ENCODE assay signal across 8 cellular contexts in genomic region chr19:43668406-43669158, GRCh38. TPM values are rescaled to one million over a fixed set of nuclear protein-coding genes. Genes with fewer than 3 reads are reported as not detected.
DNase-seq lines count a peak whose midpoint lies in the region; ATAC-seq and TF ChIP-seq lines count a peak whose summit lies in the region.

No MANE protein-coding gene starts in this region.

- TF ChIP-seq EP300 in neural cell (conservative IDR thresholded peaks at IDR 0.05; ENCODE audit: poor library complexity, severe bottlenecking), result no peak

- no peak overlapping the region for H3K27ac Mint-ChIP-seq in GM23338
- H3K27ac Mint-ChIP-seq in stimulated activated naive CD8-positive, alpha-beta T cell treated with anti-CD3 and anti-CD28 coated beads, Interleukin-15, amount 100 ng/mL, for 72 hours, result peak overlapping the region; percentile 6 to 45

- peaks cover 26% of the 10 kb centered on the region for H3K36me3 Mint-ChIP-seq in GM23338 (ENCODE audit: low read depth)

- no peaks in the 10 kb centered on the region for H3K9me3 Mint-ChIP-seq in GM23338
- H3K9me3 Mint-ChIP-seq in stimulated activated naive CD8-positive, alpha-beta T cell treated with anti-CD3 and anti-CD28 coated beads, Interleukin-15, amount 100 ng/mL, for 72 hours, result no peaks in the 10 kb centered on the region

- DNase-seq in GM23338 (ENCODE audit: low spot score) (peak; percentile 100), Kasumi-1 (lab: John Stamatoyannopoulos, UW) (peak; percentile 99), SHP77 (lab: John Stamatoyannopoulos, UW) (peak; percentile 93 to 96), activated gamma-delta T cell treated with Interleukin-2 at 50 U/mL for 16 hours (peak; percentile 89), fibroblast of villous mesenchyme (ENCODE audit: low read depth) (peak; percentile 100)
- peak; percentile 96 to 97 for DNase-seq in stimulated activated naive CD8-positive, alpha-beta T cell treated with anti-CD3 and anti-CD28 coated beads, Interleukin-15, amount 100 ng/mL, for 72 hours

- H2AFZ ChIP-seq in GM23338, result peak overlapping the region; percentile 83
- no peak overlapping the region for H2AFZ ChIP-seq in neural cell (ENCODE audit: low read depth, low read length)

- H3K9me2 ChIP-seq in DOHH2 (replicated peaks; ENCODE audit: control insufficient read depth, low read length) (no peaks in the 10 kb centered on the region), GM23338 (ENCODE audit: insufficient read depth) (no peaks in the 10 kb centered on the region), neural cell (ENCODE audit: insufficient read depth, low read length) (no peaks in the 10 kb centered on the region)

- H3K4me3 Mint-ChIP-seq in GM23338, result peak overlapping the region; percentile 84
- H3K4me3 Mint-ChIP-seq in stimulated activated naive CD8-positive, alpha-beta T cell treated with anti-CD3 and anti-CD28 coated beads, Interleukin-15, amount 100 ng/mL, for 72 hours, result peak overlapping the region; percentile 92 to 97

- TF ChIP-seq RAD21 in neural cell (conservative IDR thresholded peaks at IDR 0.05), result no peak

- H3K36me3 ChIP-seq in DOHH2 (ENCODE audit: control insufficient read depth, low read length) (no peaks in the 10 kb centered on the region), GM23338 (ENCODE audit: insufficient read depth) (no peaks in the 10 kb centered on the region), neural cell (ENCODE audit: insufficient read depth, low read length) (no peaks in the 10 kb centered on the region)

- H3K4me3 ChIP-seq in DOHH2 (ENCODE audit: low read length) (peak overlapping the region; percentile 71), GM23338 (peak overlapping the region; percentile 58), fibroblast of villous mesenchyme (ENCODE audit: low read depth, low read length) (peak overlapping the region; percentile 65), neural cell (ENCODE audit: low read length) (peak overlapping the region; percentile 65)

- ATAC-seq in GM23338, result peak; percentile 89
- ATAC-seq in stimulated activated naive CD8-positive, alpha-beta T cell treated with anti-CD3 and anti-CD28 coated beads, Interleukin-15, amount 100 ng/mL, for 72 hours, result peak; percentile 90

- H3K79me2 ChIP-seq in DOHH2 (ENCODE audit: control insufficient read depth, low read length) (no peaks in the 10 kb centered on the region), GM23338 (replicated peaks; ENCODE audit: insufficient read depth) (no peaks in the 10 kb centered on the region), neural cell (replicated peaks; ENCODE audit: insufficient read depth, low read length) (no peaks in the 10 kb centered on the region)

- H3K9me3 ChIP-seq in DOHH2 (ENCODE audit: control insufficient read depth, insufficient read depth, low read length) (no peaks in the 10 kb centered on the region), neural cell (ENCODE audit: low read length) (no peaks in the 10 kb centered on the region)

- H3K4me1 Mint-ChIP-seq in GM23338, result peaks cover 31% of the 10 kb centered on the region
- H3K4me1 Mint-ChIP-seq in stimulated activated naive CD8-positive, alpha-beta T cell treated with anti-CD3 and anti-CD28 coated beads, Interleukin-15, amount 100 ng/mL, for 72 hours, result peaks cover 48% of the 10 kb centered on the region

- H3F3A ChIP-seq in DOHH2 (ENCODE audit: control insufficient read depth, insufficient read depth), result no peaks in the 10 kb centered on the region
- peaks cover 12% of the 10 kb centered on the region; the same call in 1 of the 2 replicates for H3F3A ChIP-seq in GM23338 (replicated peaks; ENCODE audit: low read depth)
- H3F3A ChIP-seq in neural cell (ENCODE audit: insufficient read depth, low read length, poor library complexity, severe bottlenecking), result no peaks in the 10 kb centered on the region

- peaks cover 30% of the 10 kb centered on the region for H3K27me3 ChIP-seq in DOHH2 (ENCODE audit: control insufficient read depth, low read length)
- H3K27me3 ChIP-seq in GM23338 (ENCODE audit: insufficient read depth), result peaks cover 26% of the 10 kb centered on the region
- peaks cover 42% of the 10 kb centered on the region for H3K27me3 ChIP-seq in neural cell (ENCODE audit: insufficient read depth, low read depth, low read length)

- H3K9ac ChIP-seq in neural cell (ENCODE audit: low read length), result peak overlapping the region; percentile 45

- H3K27me3 Mint-ChIP-seq in GM23338 (ENCODE audit: insufficient read depth, low read depth, poor library complexity), result peaks cover 21% of the 10 kb centered on the region
- H3K27me3 Mint-ChIP-seq in stimulated activated naive CD8-positive, alpha-beta T cell treated with anti-CD3 and anti-CD28 coated beads, Interleukin-15, amount 100 ng/mL, for 72 hours, result no peaks in the 10 kb centered on the region

- peaks cover 29% of the 10 kb centered on the region for H3K4me1 ChIP-seq in DOHH2 (ENCODE audit: control insufficient read depth, low read length)
- H3K4me1 ChIP-seq in GM23338 (ENCODE audit: insufficient read depth), result peaks cover 20% of the 10 kb centered on the region; the same call in 1 of the 2 replicates

- H3K27ac ChIP-seq in DOHH2 (ENCODE audit: low read depth, low read length) (no peak overlapping the region), GM23338 (ENCODE audit: low read depth) (peak overlapping the region; percentile 83), neural cell (ENCODE audit: low read length) (no peak overlapping the region)

- H3K4me2 ChIP-seq in DOHH2 (ENCODE audit: low read length), result peak overlapping the region; percentile 82
- H3K4me2 ChIP-seq in GM23338, result peak overlapping the region; percentile 85
- H3K4me2 ChIP-seq in neural cell (ENCODE audit: low read length), result no peak overlapping the region

- TF ChIP-seq CTCF in DOHH2 (IDR thresholded peaks at IDR 0.05; ENCODE audit: low read depth, low read length, poor library complexity, severe bottlenecking) (no peak), GM23338 (conservative IDR thresholded peaks at IDR 0.05; ENCODE audit: low read depth in 2 of 2) (no peak), fibroblast of villous mesenchyme (IDR thresholded peaks at IDR 0.05; ENCODE audit: insufficient read depth, low read depth, low read length) (no peak), neural cell (IDR thresholded peaks at IDR 0.05; ENCODE audit: poor library complexity, severe bottlenecking) (no peak)

- H4K20me1 ChIP-seq in DOHH2 (ENCODE audit: control insufficient read depth, insufficient read depth, low read depth, low read length), result no peaks in the 10 kb centered on the region
- no peaks in the 10 kb centered on the region for H4K20me1 ChIP-seq in GM23338 (replicated peaks; ENCODE audit: insufficient read depth)
- no peaks in the 10 kb centered on the region for H4K20me1 ChIP-seq in neural cell (ENCODE audit: insufficient read depth)

TF ChIP-seq in neural cell, 6 proteins besides CTCF, POLR2A, EP300 and RAD21:
- TF ChIP-seq MXI1 (conservative IDR thresholded peaks at IDR 0.05; ENCODE audit: poor library complexity, severe bottlenecking) (peak; percentile 22), EZH2 (IDR thresholded peaks at IDR 0.05; ENCODE audit: borderline replicate concordance, insufficient read depth, low read length, poor library complexity, severe bottlenecking) (no peak)
TF ChIP-seq in neural cell: peak in this region for 1.

RNA-seq across cellular contexts. Expression of gene PLAUR, which starts 1.4 kb away (rescaled TPM):
- total RNA-seq in GM23338 (2014; rRNA removed; shearing (Covaris generic)), result 11.1 and 16.5 TPM in 2 replicates
- polyA plus RNA-seq in GM23338 (2016; fragmentation: Nextera tagmentation; extraction: Ambion mirVana) (20.6 and 21.3 TPM in 2 replicates), neural cell (1.3 TPM in 1 of 2 replicates, not detected in the other)
- total RNA-seq in fibroblast of villous mesenchyme, result 56.6 and 76.3 TPM in 2 replicates
- polyA minus RNA-seq in neural cell, result not detected in 2 replicates

RNA-seq across cellular contexts. Expression of gene CADM4, which starts 28.9 kb away (rescaled TPM):
- 21.2 and 26.0 TPM in 2 replicates for total RNA-seq in GM23338 (2014; rRNA removed; shearing (Covaris generic))
- polyA plus RNA-seq in GM23338 (2016; fragmentation: Nextera tagmentation; extraction: Ambion mirVana) (3.7 TPM in 2 replicates), neural cell (211 and 220 TPM in 2 replicates)
- total RNA-seq in fibroblast of villous mesenchyme, result 7.7 and 22.0 TPM in 2 replicates
- polyA minus RNA-seq in neural cell, result 114 and 135 TPM in 2 replicates

RNA-seq across cellular contexts. Expression of gene IRGC, which starts 47.3 kb away (rescaled TPM):
- not detected in 2 replicates for total RNA-seq in GM23338 (2014; rRNA removed; shearing (Covaris generic))
- not detected in 2 replicates for polyA plus RNA-seq in GM23338 (2016; fragmentation: Nextera tagmentation; extraction: Ambion mirVana)
- total RNA-seq in fibroblast of villous mesenchyme, result not detected in 2 replicates
- polyA plus RNA-seq in neural cell, result 0.51 TPM in 1 of 2 replicates, not detected in the other
- polyA minus RNA-seq in neural cell, result not detected in 2 replicates

RNA-seq across cellular contexts. Expression of gene ZNF428, which starts 49.2 kb away (rescaled TPM):
- total RNA-seq in GM23338 (2014; rRNA removed; shearing (Covaris generic)), result 21.6 and 23.9 TPM in 2 replicates
- polyA plus RNA-seq in GM23338 (2016; fragmentation: Nextera tagmentation; extraction: Ambion mirVana), result 21.1 and 22.5 TPM in 2 replicates
- 25.0 and 31.9 TPM in 2 replicates for total RNA-seq in fibroblast of villous mesenchyme
- polyA plus RNA-seq in neural cell, result 983 and 1,008 TPM in 2 replicates
- 194 and 197 TPM in 2 replicates for polyA minus RNA-seq in neural cell

RNA-seq across cellular contexts. Expression of gene SRRM5, which starts 56.7 kb away (rescaled TPM):
- total RNA-seq in GM23338 (2014; rRNA removed; shearing (Covaris generic)), result not detected in 2 replicates
- polyA plus RNA-seq in GM23338 (2016; fragmentation: Nextera tagmentation; extraction: Ambion mirVana) (0.08 and 0.17 TPM in 2 replicates), neural cell (not detected in 2 replicates)
- total RNA-seq in fibroblast of villous mesenchyme, result under 0.01 TPM in 2 replicates
- 0.23 and 0.24 TPM in 2 replicates for polyA minus RNA-seq in neural cell
